In the genomic region with DNA sequence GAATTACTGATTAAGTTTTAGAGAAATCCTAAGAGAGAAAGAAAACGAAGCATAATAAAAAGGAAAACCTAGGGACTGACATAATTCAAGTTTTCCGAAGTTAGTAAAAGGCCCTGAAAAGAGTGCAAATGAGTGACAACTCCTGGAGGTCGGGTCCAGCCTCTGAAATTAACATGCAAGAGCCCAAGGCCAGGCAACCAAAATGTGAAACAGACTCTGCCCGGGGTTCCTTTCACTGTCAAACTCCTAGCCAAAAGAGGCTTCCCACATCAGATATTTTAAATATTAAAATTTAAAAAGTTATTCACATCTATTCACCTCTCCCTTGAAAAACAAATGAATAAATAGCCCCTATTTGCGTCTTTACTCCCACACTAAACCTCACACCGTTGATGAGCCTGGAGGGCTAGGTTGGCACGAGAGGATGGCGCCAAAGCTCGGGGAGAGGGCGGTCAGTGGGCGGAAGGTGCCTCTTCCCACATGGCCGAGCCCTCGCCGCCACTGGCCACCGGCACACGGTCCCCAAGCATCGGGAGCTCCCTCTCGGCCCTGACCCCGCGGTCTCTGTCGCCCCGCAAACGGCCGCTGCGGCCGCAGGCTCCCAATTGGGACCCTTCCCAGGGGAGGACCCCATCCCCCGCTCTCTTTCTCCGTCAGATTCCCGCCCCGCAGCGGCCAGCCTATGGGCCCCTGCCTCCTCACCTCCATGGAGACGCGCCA, we compare ENCODE assay signal across 8 cellular contexts. TPM values are rescaled to one million over a fixed set of nuclear protein-coding genes. Genes with fewer than 3 reads are reported as not detected.
DNase-seq lines count a peak whose midpoint lies in the region; ATAC-seq, FAIRE-seq and TF ChIP-seq lines count a peak whose summit lies in the region.

No MANE protein-coding gene starts in this region.

- WGBS in upper lobe of left lung, 2 donors = 0 to 1% methylated on average over 16 to 18 of the region's 33 CpGs

- peak overlapping the region; percentile 84 to 98 (median 93) for H3K9ac ChIP-seq in BLaER1 treated with 17β-estradiol and CSF1 and Interleukin-3, amounts not matched to agents 10 nM and 100 nM

- H3K4me3 ChIP-seq in BLaER1 treated with 17β-estradiol and CSF1 and Interleukin-3, amounts not matched to agents 10 nM and 100 nM = peak overlapping the region; percentile 86 to 100 (median 98)
- peak overlapping the region; percentile 99 for H3K4me3 ChIP-seq in effector memory CD4-positive, alpha-beta T cell (ENCODE audit: insufficient read depth, low read depth, low read length, poor library complexity, severe bottlenecking)
- peak overlapping the region; percentile 97 for H3K4me3 ChIP-seq in mononuclear cell (ENCODE audit: low read length)
- peak overlapping the region; percentile 74 to 99 (median 93) for H3K4me3 ChIP-seq in upper lobe of left lung

- TF ChIP-seq CTCF in upper lobe of left lung (IDR thresholded peaks at IDR 0.05) = no peak

- peaks cover 0 to 5% (median 0%) of the 10 kb centered on the region in 11 experiments; a peak in 1 of 22 replicates for H3K9me3 ChIP-seq in BLaER1 treated with 17β-estradiol and CSF1 and Interleukin-3, amounts not matched to agents 10 nM and 100 nM (replicated peaks in 1 of 11)
- H3K9me3 ChIP-seq in effector memory CD4-positive, alpha-beta T cell (ENCODE audit: control insufficient read depth, low read length) = no peaks in the 10 kb centered on the region
- H3K9me3 ChIP-seq in mononuclear cell (ENCODE audit: low read depth, low read length) = no peaks in the 10 kb centered on the region
- H3K9me3 ChIP-seq in upper lobe of left lung = no peaks in the 10 kb centered on the region

- DNase-seq in RPMI7951 (ENCODE audit: low read depth) (peak; percentile 25), upper lobe of left lung (peak in 1 of 2 donors; percentile 26), RCC 7860 (ENCODE audit: low spot score) (no peak)
- no peak for DNase-seq in effector memory CD4-positive, alpha-beta T cell

- H3K4me2 ChIP-seq in BLaER1 treated with 17β-estradiol and CSF1 and Interleukin-3, amounts not matched to agents 10 nM and 100 nM = peak overlapping the region; percentile 78 to 98 (median 89)

- no peak for FAIRE-seq in RCC 7860 (lab: Jason Lieb, UNC)

- H4K20me1 ChIP-seq in BLaER1 treated with 17β-estradiol and CSF1 and Interleukin-3, amounts not matched to agents 10 nM and 100 nM = peaks cover 6 to 56% (median 52%) of the 10 kb centered on the region in 11 experiments; a peak in 21 of 22 replicates

- H3K27ac ChIP-seq in BLaER1 treated with 17β-estradiol and CSF1 and Interleukin-3, amounts not matched to agents 10 nM and 100 nM = peak overlapping the region; percentile 46 to 94 (median 91)
- H3K27ac ChIP-seq in effector memory CD4-positive, alpha-beta T cell (ENCODE audit: insufficient read depth, low read length, poor library complexity, severe bottlenecking) = peak overlapping the region; percentile 86
- peak overlapping the region; percentile 83 to 93 (median 87) for H3K27ac ChIP-seq in upper lobe of left lung

- H3K27me3 ChIP-seq in BLaER1 treated with 17β-estradiol and CSF1 and Interleukin-3, amounts not matched to agents 10 nM and 100 nM = no peaks in the 10 kb centered on the region
- no peaks in the 10 kb centered on the region for H3K27me3 ChIP-seq in effector memory CD4-positive, alpha-beta T cell (replicated peaks; ENCODE audit: control insufficient read depth, insufficient read depth, low read length, poor library complexity, severe bottlenecking)
- H3K27me3 ChIP-seq in mononuclear cell (ENCODE audit: insufficient read depth, low read length) = no peaks in the 10 kb centered on the region
- H3K27me3 ChIP-seq in upper lobe of left lung = no peaks in the 10 kb centered on the region

- no peak for TF ChIP-seq POLR2A in upper lobe of left lung (IDR thresholded peaks at IDR 0.05)

- peak; percentile 10 for ATAC-seq in GM18858 (IDR thresholded peaks at IDR 0.05; ENCODE audit: unreplicated experiment)
- peak; percentile 32 for ATAC-seq in HG03025 (IDR thresholded peaks at IDR 0.05; ENCODE audit: low FRiP score, unreplicated experiment)
- peak; percentile 57 to 66 for ATAC-seq in upper lobe of left lung (ENCODE audit: low FRiP score in 2 of 2)

- peaks cover 17 to 30% (median 25%) of the 10 kb centered on the region in 10 experiments for H3K4me1 ChIP-seq in BLaER1 treated with 17β-estradiol and CSF1 and Interleukin-3, amounts not matched to agents 10 nM and 100 nM
- peaks cover 25% of the 10 kb centered on the region for H3K4me1 ChIP-seq in effector memory CD4-positive, alpha-beta T cell (ENCODE audit: control insufficient read depth, insufficient read depth, low read length, poor library complexity, severe bottlenecking)
- H3K4me1 ChIP-seq in mononuclear cell (ENCODE audit: insufficient read depth, low read length) (peaks cover 26% of the 10 kb centered on the region), upper lobe of left lung (peaks cover 21 to 31% (median 23%) of the 10 kb centered on the region in 4 donors)

- no peak for TF ChIP-seq EP300 in upper lobe of left lung (IDR thresholded peaks at IDR 0.05)

- peaks cover 3 to 41% (median 38%) of the 10 kb centered on the region in 11 experiments; a peak in 20 of 22 replicates for H3K36me3 ChIP-seq in BLaER1 treated with 17β-estradiol and CSF1 and Interleukin-3, amounts not matched to agents 10 nM and 100 nM
- no peaks in the 10 kb centered on the region for H3K36me3 ChIP-seq in effector memory CD4-positive, alpha-beta T cell (ENCODE audit: control insufficient read depth, insufficient read depth, low read length)
- peaks cover 0 to 17% (median 1%) of the 10 kb centered on the region in 4 donors for H3K36me3 ChIP-seq in upper lobe of left lung

RNA-seq across cellular contexts. Expression of a gene that starts 0.6 kb away (rescaled TPM):
- total RNA-seq in RPMI7951 (2014; rRNA removed; shearing (Covaris generic)) = 86.5 and 93.4 TPM in 2 replicates
- total RNA-seq in mononuclear cell = 31.6 TPM
- 10 to 100 TPM; 39.8 to 60.6 (median 55.3) TPM for total RNA-seq in upper lobe of left lung

RNA-seq across cellular contexts. Expression of a gene that starts 19.7 kb away (rescaled TPM):
- total RNA-seq in RPMI7951 (2014; rRNA removed; shearing (Covaris generic)) = 138 and 153 TPM in 2 replicates
- total RNA-seq in mononuclear cell (126 TPM), upper lobe of left lung (10 to 100 TPM; 46.5 to 81.5 (median 62.5) TPM)

RNA-seq across cellular contexts. Expression of a gene that starts 28.2 kb away (rescaled TPM):
- 7.9 and 8.8 TPM in 2 replicates for total RNA-seq in RPMI7951 (2014; rRNA removed; shearing (Covaris generic))
- total RNA-seq in mononuclear cell (11.5 TPM), upper lobe of left lung (10 to 100 TPM in 5 of 6 donors, 1 to 10 TPM in 1; 9.3 to 31.4 (median 18.0) TPM)

RNA-seq across cellular contexts. Expression of a gene that starts 33.4 kb away (rescaled TPM):
- 0.48 TPM in 1 of 2 replicates, not detected in the other for total RNA-seq in RPMI7951 (2014; rRNA removed; shearing (Covaris generic))
- total RNA-seq in mononuclear cell (0.52 TPM), upper lobe of left lung (10 to 100 TPM; 13.8 to 39.7 (median 31.0) TPM)

RNA-seq across cellular contexts. Expression of a gene that starts 38.3 kb away (rescaled TPM):
- 186 and 191 TPM in 2 replicates for total RNA-seq in RPMI7951 (2014; rRNA removed; shearing (Covaris generic))
- total RNA-seq in mononuclear cell (54.8 TPM), upper lobe of left lung (100 to 1,000 TPM in 3 of 6 donors, 10 to 100 TPM in 3; 69.1 to 142 (median 113) TPM)

Comparison
In these comparisons a context has a peak if more than half of its experiments do, and no peak if none do; other contexts are left out.
1. ATAC-seq: peak in every context shown above with its lines; median percentile 62 in upper lobe of left lung; 32 in HG03025; 10 in GM18858.